26 cellular contexts compared by ENCODE assay signal in the genomic region with DNA sequence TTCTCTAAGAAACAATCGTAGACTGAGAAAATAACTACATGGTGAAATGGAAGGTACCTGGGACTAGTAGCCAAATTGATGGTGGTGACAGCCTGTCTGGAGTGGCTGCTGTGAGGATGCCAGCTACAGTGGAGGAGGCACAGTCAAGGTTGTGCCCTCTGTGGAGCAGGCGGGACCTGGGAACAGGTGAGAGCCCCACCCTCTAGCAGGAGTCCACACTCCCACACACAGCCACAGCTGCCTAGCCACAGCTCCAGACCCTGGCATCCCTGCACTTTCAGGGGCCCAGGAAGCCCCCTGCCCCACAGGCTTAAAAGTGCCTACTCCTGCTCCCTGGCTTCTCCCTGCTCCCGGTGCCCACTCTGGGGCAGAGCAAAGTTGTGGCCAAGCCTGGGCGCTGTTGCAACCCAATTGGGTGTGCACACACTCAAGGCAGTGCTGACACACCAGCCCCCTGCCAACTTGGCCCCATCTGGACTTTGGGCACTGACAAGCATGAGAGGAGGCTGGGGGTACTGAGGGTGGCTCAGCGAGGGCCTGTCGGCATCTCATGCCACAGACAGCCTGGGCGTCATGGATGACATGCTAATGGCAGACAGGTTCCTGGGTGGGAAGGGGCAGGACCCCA.
"Had no signal": no experiment of that assay in that cellular context is flagged by ENCODE, and none has a peak within 500 bp of the region (broad histone marks: within the 10 kb centered on the region; RNA-seq: fewer than 3 reads in every experiment).

No MANE protein-coding gene starts in this region.

- H3K4me3 Mint-ChIP-seq: natural killer cell; stimulated activated naive CD8-positive, alpha-beta T cell treated with anti-CD3 and anti-CD28 coated beads, Interleukin-15, amount 100 ng/mL, for 72 hours had no signal

- H3K9me3 ChIP-seq: esophagus squamous epithelium, heart right ventricle, left ventricle myocardium inferior, lower lobe of right lung, neutrophil, pancreas, prostate gland, right atrium auricular region, sigmoid colon, suprapubic skin, transverse colon had no signal

- ATAC-seq: heart right ventricle; left colon; natural killer cell; pancreas; stimulated activated naive CD8-positive, alpha-beta T cell treated with anti-CD3 and anti-CD28 coated beads, Interleukin-15, amount 100 ng/mL, for 72 hours had no signal

- H3K27me3 ChIP-seq: esophagus squamous epithelium, heart right ventricle, neutrophil, pancreas, right atrium auricular region, sigmoid colon, suprapubic skin, transverse colon had no signal

- H3K27ac ChIP-seq: coronary artery, esophagus squamous epithelium, heart right ventricle, left ventricle myocardium inferior, lower lobe of right lung, neutrophil, pancreas, prostate gland, right atrium auricular region, sigmoid colon, suprapubic skin, transverse colon had no signal

- H3K36me3 ChIP-seq: esophagus squamous epithelium, heart right ventricle, left ventricle myocardium inferior, lower lobe of right lung, neutrophil, pancreas, prostate gland, right atrium auricular region, sigmoid colon, suprapubic skin, transverse colon had no signal

- H3K9me3 Mint-ChIP-seq: stimulated activated naive CD8-positive, alpha-beta T cell treated with anti-CD3 and anti-CD28 coated beads, Interleukin-15, amount 100 ng/mL, for 72 hours had no signal

- H3K4me1 Mint-ChIP-seq: natural killer cell; stimulated activated naive CD8-positive, alpha-beta T cell treated with anti-CD3 and anti-CD28 coated beads, Interleukin-15, amount 100 ng/mL, for 72 hours had no signal

- H3K4me3 ChIP-seq: coronary artery, esophagus squamous epithelium, heart right ventricle, left ventricle myocardium inferior, lower lobe of right lung, pancreas, prostate gland, right atrium auricular region, sigmoid colon, suprapubic skin, transverse colon had no signal

- FAIRE-seq: endometrium, islet of Langerhans, pancreas had no signal

- H3K4me1 ChIP-seq: esophagus squamous epithelium, heart right ventricle, left ventricle myocardium inferior, lower lobe of right lung, pancreas, prostate gland, right atrium auricular region, sigmoid colon, suprapubic skin, transverse colon had no signal

- H3K27me3 Mint-ChIP-seq: stimulated activated naive CD8-positive, alpha-beta T cell treated with anti-CD3 and anti-CD28 coated beads, Interleukin-15, amount 100 ng/mL, for 72 hours had no signal

- H3K36me3 Mint-ChIP-seq: natural killer cell had no signal

- H3K27ac Mint-ChIP-seq: natural killer cell; stimulated activated naive CD8-positive, alpha-beta T cell treated with anti-CD3 and anti-CD28 coated beads, Interleukin-15, amount 100 ng/mL, for 72 hours had no signal

- DNase-seq: dermis blood vessel endothelial cell; effector memory CD4-positive, alpha-beta T cell; erythroblast; esophagus squamous epithelium; foreskin melanocyte; glutamatergic neuron; heart right ventricle; hippocampal formation; kidney glomerular epithelial cell; left colon; left ventricle myocardium inferior; lower lobe of right lung; natural killer cell; sigmoid colon; stimulated activated CD4-positive, alpha-beta T cell treated with anti-CD3 and anti-CD28 coated beads, Interleukin-4, amount 100 ng/mL, for 4 hours; stimulated activated naive CD4-positive, alpha-beta T cell; stimulated activated naive CD8-positive, alpha-beta T cell treated with anti-CD3 and anti-CD28 coated beads, Interleukin-15, amount 100 ng/mL, for 72 hours; transverse colon had no signal
